12 cellular contexts compared by ENCODE assay signal in the genomic region with DNA sequence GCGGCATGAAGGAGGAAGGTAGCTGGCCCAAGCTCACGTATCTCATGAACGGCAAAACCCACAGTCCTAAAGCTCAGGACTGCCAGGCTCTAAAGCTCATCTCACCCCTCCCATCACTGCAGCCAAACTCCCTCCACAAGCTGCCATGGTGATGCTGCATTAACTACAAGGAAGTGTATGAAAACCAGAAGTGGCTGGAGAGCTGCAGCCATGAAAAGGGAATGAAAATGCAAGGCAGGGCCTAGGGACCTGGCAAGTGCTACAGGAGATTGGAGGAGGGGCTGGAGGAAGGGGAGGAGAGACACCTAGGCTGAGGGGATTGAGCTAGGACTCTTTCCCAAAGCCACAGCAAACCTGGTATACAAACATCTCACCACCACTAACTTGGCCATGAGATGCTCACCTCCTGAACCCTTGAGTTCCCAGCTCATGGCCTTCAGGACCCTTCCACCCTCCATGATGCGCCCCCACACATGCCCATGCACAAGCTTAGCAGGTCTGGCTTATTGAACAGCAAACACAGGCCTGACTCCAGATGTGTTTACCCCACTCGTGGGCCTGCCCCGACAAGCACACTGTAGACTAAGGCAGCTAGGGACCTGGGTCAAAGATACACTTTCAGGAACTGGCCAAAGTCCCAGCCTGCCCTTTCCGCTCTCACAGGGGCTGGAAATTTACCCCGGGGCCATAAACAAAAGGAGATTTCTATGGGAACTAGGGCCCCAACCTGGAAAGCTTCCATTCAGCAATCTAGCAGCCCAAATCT. TPM values are rescaled to one million over a fixed set of nuclear protein-coding genes. Genes with fewer than 3 reads are reported as not detected.
DNase-seq lines count a peak whose midpoint lies in the region; ATAC-seq, FAIRE-seq and TF ChIP-seq lines count a peak whose summit lies in the region.
"Had no signal": no experiment of that assay in that cellular context is flagged by ENCODE, and none has a peak within 500 bp of the region (broad histone marks: within the 10 kb centered on the region; RNA-seq: fewer than 3 reads in every experiment).

No MANE protein-coding gene starts in this region.

- H3K9me3 ChIP-seq in H1 (ENCODE audit: insufficient read depth in 2 of 2, low read depth in 1 of 2, low read length in 1 of 2) (no peaks in the 10 kb centered on the region), neuronal stem cell (replicated peaks in 1 of 2; ENCODE audit: control insufficient read depth in 2 of 2, insufficient read depth in 1 of 2, low read depth in 1 of 2, low read length in 2 of 2) (no peaks in the 10 kb centered on the region)

- CTCF ChIA-PET in H1 (lab: Charles Lee; ENCODE audit: partially characterized antibody): interaction anchor here (0.8 to 2.4 kb wide), 12 partner anchors 12 to 69 kb away, joined by 3 to 11 read pairs (median 4); a partner anchor contains a TSS

- H2AK5ac ChIP-seq in H1 (ENCODE audit: low read depth, low read length): no peak overlapping the region
- no peak overlapping the region for H2AK5ac ChIP-seq in neuronal stem cell (ENCODE audit: low read depth, low read length)

- TF ChIP-seq POLR2A in H1 (IDR thresholded peaks at IDR 0.05; ENCODE audit: control extremely low read depth in 1 of 2, low read depth in 2 of 2, low read length in 2 of 2): no peak

- peak; percentile 56 for DNase-seq in HTR-8/SVneo (ENCODE audit: insufficient read length, low spot score)
- no peak for DNase-seq in H1 (ENCODE audit: low read depth in 1 of 2, low spot score in 2 of 2)
- no peak for DNase-seq in neuronal stem cell (ENCODE audit: low spot score)
- DNase-seq in NCI-H1092 treated with DMSO at 0.1 percent for 48 hours (lab: John Stamatoyannopoulos, UW): no peak
- DNase-seq in stimulated activated CD4-positive, alpha-beta T cell treated with anti-CD3 and anti-CD28 coated beads, Interleukin-1b, Interleukin-23, amount 100 ng/mL, for 48 hours: no peak
- DNase-seq in AG08395 (ENCODE audit: low spot score): no peak
- DNase-seq: activated CD4-positive, alpha-beta T cell treated with anti-CD3 and anti-CD28 coated beads, Interleukin-2, amount 10 ng/mL, durations not matched to agents 7 days and 5 days; CD4-positive, alpha-beta memory T cell; naive thymus-derived CD8-positive, alpha-beta T cell; NCI-H2029 had no signal

- 87% methylated on average over 8 of the region's 8 CpGs; no CpG with 5 or more reads in 1 of the 2 experiments for WGBS in H1 (ENCODE audit: extremely low coverage in 1 of 2, insufficient coverage in 1 of 2, insufficient read length in 1 of 2, insufficient replicate concordance in 2 of 2, low coverage in 1 of 2, low lambda C conversion rate in 2 of 2, missing lambda C conversion rate in 1 of 2), 2 experiments
- WGBS in neuronal stem cell (ENCODE audit: extremely low coverage in 2 of 2, insufficient read length in 2 of 2, insufficient replicate concordance in 1 of 2), 2 donors: no CpG with 5 or more reads among the region's 8 CpGs

- no peak overlapping the region for H2BK120ac ChIP-seq in H1 (replicated peaks; ENCODE audit: low read depth, low read length)
- no peak overlapping the region for H2BK120ac ChIP-seq in neuronal stem cell (ENCODE audit: low read depth, low read length)

- H3K56ac ChIP-seq in H1 (replicated peaks; ENCODE audit: insufficient read length, low read depth, low read length): no peak overlapping the region

- H3K36me3 ChIP-seq in ACC112 (ENCODE audit: insufficient read depth, low read length) (no peaks in the 10 kb centered on the region), H1 (ENCODE audit: control insufficient read depth in 2 of 4, insufficient read depth in 4 of 4, low read length in 3 of 4) (no peaks in the 10 kb centered on the region), neuronal stem cell (replicated peaks in 1 of 2; ENCODE audit: control insufficient read depth in 2 of 2, insufficient read depth in 2 of 2, low read length in 2 of 2) (no peaks in the 10 kb centered on the region)

- FAIRE-seq in HTR-8/SVneo (lab: Jason Lieb, UNC) (peak; percentile 94), H1 (lab: Jason Lieb, UNC) (no peak)

- H4K5ac ChIP-seq in H1 (ENCODE audit: insufficient read length, low read depth, low read length): no peak overlapping the region

- POLR2A ChIA-PET in H1 (lab: Charles Lee; ENCODE audit: partially characterized antibody): no interaction called here

- H3K23ac ChIP-seq in H1 (ENCODE audit: insufficient read length) (no peak overlapping the region), neuronal stem cell (ENCODE audit: low read depth, low read length, poor library complexity) (no peak overlapping the region)

- H3K4ac ChIP-seq in H1 (replicated peaks; ENCODE audit: insufficient read length, low read depth, low read length): no peak overlapping the region
- H3K4ac ChIP-seq in neuronal stem cell (ENCODE audit: low read length): no peak overlapping the region

- H4K91ac ChIP-seq in H1 (replicated peaks; ENCODE audit: insufficient read length, low read length) (no peak overlapping the region), neuronal stem cell (ENCODE audit: low read depth, low read length, poor library complexity) (no peak overlapping the region)

- H3K4me3 ChIP-seq in ACC112 (ENCODE audit: low read depth, low read length): no peak overlapping the region
- H3K4me3 ChIP-seq in H1 (ENCODE audit: extremely low read depth in 1 of 4, insufficient read depth in 2 of 4, low read depth in 3 of 4, low read length in 4 of 4): no peak overlapping the region
- no peak overlapping the region for H3K4me3 ChIP-seq in neuronal stem cell (ENCODE audit: low read length in 2 of 2)

- H3K27me3 ChIP-seq in ACC112 (ENCODE audit: insufficient read depth, low read length) (no peaks in the 10 kb centered on the region), H1 (replicated peaks in 1 of 4; ENCODE audit: control insufficient read depth in 3 of 4, extremely low read depth in 1 of 4, insufficient read depth in 3 of 4, low read length in 3 of 4) (no peaks in the 10 kb centered on the region), neuronal stem cell (ENCODE audit: control insufficient read depth in 3 of 3, insufficient read depth in 3 of 3, low read depth in 1 of 3, low read length in 3 of 3) (peaks cover 0 to 9% (median 0%) of the 10 kb centered on the region in 3 experiments)

- no peaks in the 10 kb centered on the region for H4K20me1 ChIP-seq in H1 (replicated peaks in 1 of 2; ENCODE audit: control insufficient read depth in 1 of 2, insufficient read depth in 2 of 2, low read length in 2 of 2)

- H4K8ac ChIP-seq in H1 (ENCODE audit: extremely low read depth, insufficient read depth, low read length) (no peak overlapping the region), neuronal stem cell (ENCODE audit: low read depth, low read length) (no peak overlapping the region)

- H3K79me1 ChIP-seq in H1 (ENCODE audit: low read depth, low read length) (no peaks in the 10 kb centered on the region), neuronal stem cell (ENCODE audit: low read depth, low read length) (no peaks in the 10 kb centered on the region)

- no peak overlapping the region for H3K9ac ChIP-seq in H1 (replicated peaks in 1 of 4; ENCODE audit: extremely low read depth in 1 of 4, low read depth in 3 of 4, low read length in 3 of 4)
- no peak overlapping the region for H3K9ac ChIP-seq in neuronal stem cell (ENCODE audit: low read depth, low read length, poor library complexity)

- no peak for TF ChIP-seq RAD21 in H1 (IDR thresholded peaks at IDR 0.05 in 1 of 2, conservative IDR thresholded peaks at IDR 0.05 in 1 of 2; ENCODE audit: low read depth in 2 of 2, low read length in 2 of 2)

- H3K4me2 ChIP-seq in H1 (ENCODE audit: insufficient read depth in 1 of 2, low read depth in 2 of 2, low read length in 2 of 2): no peak overlapping the region
- no peak overlapping the region for H3K4me2 ChIP-seq in neuronal stem cell (ENCODE audit: insufficient read depth, low read length, poor library complexity, severe bottlenecking)

- no peaks in the 10 kb centered on the region; the same call in 1 of the 2 replicates for H3K23me2 ChIP-seq in H1 (ENCODE audit: low read depth, low read length)

- H2AFZ ChIP-seq in ACC112 (ENCODE audit: low read length, unreplicated experiment): no peak overlapping the region
- H2AFZ ChIP-seq in H1 (ENCODE audit: low read length): peak overlapping the region; percentile 82; the same call in 1 of the 2 replicates
- peak overlapping the region; percentile 70 for H2AFZ ChIP-seq in neuronal stem cell (ENCODE audit: low read length)

- H3K79me2 ChIP-seq in ACC112 (ENCODE audit: control insufficient read depth, insufficient read depth, low read length, unreplicated experiment): peaks cover 16% of the 10 kb centered on the region
- H3K79me2 ChIP-seq in H1 (ENCODE audit: control insufficient read depth in 1 of 2, insufficient read depth in 2 of 2, low read length in 2 of 2): no peaks in the 10 kb centered on the region

- peaks cover 76% of the 10 kb centered on the region for H3K4me1 ChIP-seq in ACC112 (ENCODE audit: control insufficient read depth, insufficient read depth, low read length, unreplicated experiment)
- H3K4me1 ChIP-seq in H1 (replicated peaks in 1 of 4; ENCODE audit: control insufficient read depth in 3 of 4, insufficient read depth in 4 of 4, low read length in 3 of 4): peaks cover 0 to 7% (median 5%) of the 10 kb centered on the region in 4 experiments; a peak in 5 of 7 replicates
- peaks cover 10 to 19% of the 10 kb centered on the region in 2 donors for H3K4me1 ChIP-seq in neuronal stem cell (ENCODE audit: control insufficient read depth in 2 of 2, insufficient read depth in 1 of 2, low read depth in 1 of 2, low read length in 2 of 2)

- H2BK12ac ChIP-seq in H1 (ENCODE audit: low read depth, low read length): peak overlapping the region; percentile 43; the same call in 1 of the 2 replicates
- no peak overlapping the region for H2BK12ac ChIP-seq in neuronal stem cell (ENCODE audit: low read length)

- no peak overlapping the region for H3K14ac ChIP-seq in H1 (ENCODE audit: insufficient read length)
- no peak overlapping the region for H3K14ac ChIP-seq in neuronal stem cell (ENCODE audit: low read length)

- H2BK5ac ChIP-seq in H1 (ENCODE audit: low read depth, low read length) (0 out of 2 replicates have a peak overlapping the region, but pooled peaks have one; percentile 7), neuronal stem cell (ENCODE audit: low read length) (no peak overlapping the region)

- H2BK20ac ChIP-seq in H1 (ENCODE audit: low read length): no peak overlapping the region; the same call in 1 of the 2 replicates

- peak overlapping the region; percentile 96 for H3K27ac ChIP-seq in ACC112 (ENCODE audit: low read depth, low read length)
- H3K27ac ChIP-seq in H1 (ENCODE audit: low read depth, low read length): no peak overlapping the region
- H3K27ac ChIP-seq in neuronal stem cell (replicated peaks; ENCODE audit: low read length): no peak overlapping the region

- no peak for TF ChIP-seq EP300 in H1 (IDR thresholded peaks at IDR 0.05; ENCODE audit: borderline replicate concordance in 1 of 2, low read depth in 2 of 2, low read length in 2 of 2)

- TF ChIP-seq CTCF in H1 (IDR thresholded peaks at IDR 0.05; ENCODE audit: control extremely low read depth in 1 of 3, insufficient read depth in 1 of 3, low read depth in 1 of 3, low read length in 3 of 3): no peak

- H2BK15ac ChIP-seq in H1 (ENCODE audit: low read length) (no peak overlapping the region), neuronal stem cell (ENCODE audit: low read length) (no peak overlapping the region)

- H3K18ac ChIP-seq in H1 (ENCODE audit: extremely low read depth, low read length): peak overlapping the region; percentile 13; the same call in 1 of the 2 replicates
- no peak overlapping the region for H3K18ac ChIP-seq in neuronal stem cell (ENCODE audit: low read length)

- no peak for ATAC-seq in HG03045 (IDR thresholded peaks at IDR 0.05; ENCODE audit: unreplicated experiment)
- ATAC-seq: naive thymus-derived CD8-positive, alpha-beta T cell had no signal

RNA-seq across cellular contexts. Expression of a gene that starts 42.0 kb away (rescaled TPM):
- total RNA-seq in H1 (2021; fragmentation: NEBNext Ultra II Directional; extraction: Animal tissue kit (Norgen Biotek cat#: 25700)): 0.59 and 0.89 TPM in 2 replicates
- polyA plus RNA-seq in H1 (2011; rRNA removed): 0.48 and 0.67 TPM in 2 replicates
- polyA plus RNA-seq in H1 (2011; cell fraction: cytosol; rRNA removed): 0.41 TPM
- polyA plus RNA-seq in H1 (2011; cell fraction: nucleus; rRNA removed): 1.7 TPM
- polyA plus RNA-seq in H1 (2012, experiment 1 of 2): 0.46 to 0.62 TPM (median 0.55 TPM) in 4 replicates
- polyA plus RNA-seq in H1 (2012, experiment 2 of 2): 0.34 TPM
- polyA plus RNA-seq in H1 (2013, experiment 1 of 2): 0.32 TPM
- 0.28 TPM for polyA plus RNA-seq in H1 (2013, experiment 2 of 2)
- 0.51 and 0.66 TPM in 2 replicates for polyA minus RNA-seq in H1 (2011; rRNA and poly(A)+ RNA removed)
- polyA minus RNA-seq in H1 (2011; cell fraction: cytosol; rRNA and poly(A)+ RNA removed): 0.73 TPM
- 1.4 TPM for polyA minus RNA-seq in H1 (2011; cell fraction: nucleus; rRNA and poly(A)+ RNA removed)
- 1.4 TPM for polyA plus RNA-seq in neuronal stem cell (2013, experiment 1 of 2)
- 1.3 TPM for polyA plus RNA-seq in neuronal stem cell (2013, experiment 2 of 2)
